8 cellular contexts compared by ENCODE assay signal in the genomic region with DNA sequence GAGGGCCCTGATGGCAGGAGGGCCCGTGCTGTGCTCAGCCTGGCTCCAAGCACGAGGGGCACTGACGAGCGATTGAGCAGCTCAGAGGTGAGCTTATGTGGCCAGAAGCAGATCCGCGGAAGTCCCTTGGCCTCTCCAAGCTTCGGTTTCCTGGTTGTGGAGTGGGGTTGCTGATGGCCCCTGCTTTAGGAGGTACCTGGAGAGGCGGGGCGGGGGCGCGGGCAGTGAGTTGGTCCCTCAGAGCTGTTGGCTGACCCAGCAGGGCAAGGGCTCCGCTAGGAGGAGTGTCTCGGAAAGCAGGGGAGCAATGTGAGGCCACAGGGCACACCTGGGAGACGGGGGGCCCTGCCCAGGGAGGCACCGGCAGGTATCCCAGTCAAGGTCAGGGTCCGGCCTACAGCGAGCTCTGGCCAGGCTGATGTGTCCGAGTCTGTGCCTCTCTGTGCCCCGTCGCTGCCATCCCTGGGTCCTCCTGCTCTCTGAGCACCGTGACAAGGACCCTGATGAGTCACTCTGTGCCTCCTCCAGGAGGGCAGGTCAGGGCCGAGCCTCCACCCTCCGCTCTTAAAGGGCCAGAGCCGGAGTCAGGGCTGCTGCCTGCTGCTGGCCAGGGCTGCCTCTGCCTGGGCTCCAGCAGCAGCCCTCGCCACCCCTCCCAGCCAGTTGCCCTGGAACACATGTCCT. TPM values are rescaled to one million over a fixed set of nuclear protein-coding genes. Genes with fewer than 3 reads are reported as not detected.
A peak's percentile ranks its signal among the peaks of the same experiment; 100 is the strongest.
DNase-seq lines count a peak whose midpoint lies in the region; ATAC-seq and TF ChIP-seq lines count a peak whose summit lies in the region.

No MANE protein-coding gene starts in this region.

- no peak overlapping the region for H3K27ac ChIP-seq in neuronal stem cell (replicated peaks; ENCODE audit: low read length)

- no peaks in the 10 kb centered on the region for H3K9me3 ChIP-seq in neuronal stem cell (replicated peaks in 1 of 2; ENCODE audit: control insufficient read depth in 2 of 2, insufficient read depth in 1 of 2, low read depth in 1 of 2, low read length in 2 of 2)

- H3K27ac Mint-ChIP-seq in activated CD4-positive, alpha-beta T cell treated with anti-CD3 and anti-CD28 coated beads, Interleukin-2, amount 10 ng/mL, durations not matched to agents 24 days and 14 days: no peak overlapping the region

- H2AFZ ChIP-seq in neuronal stem cell (ENCODE audit: low read length): no peak overlapping the region

- no peak overlapping the region for H4K91ac ChIP-seq in neuronal stem cell (ENCODE audit: low read depth, low read length, poor library complexity)

- peak overlapping the region; percentile 97 for H2AK5ac ChIP-seq in neuronal stem cell (ENCODE audit: low read depth, low read length)

- peak overlapping the region; percentile 58 for H2BK120ac ChIP-seq in neuronal stem cell (ENCODE audit: low read depth, low read length)

- no peak overlapping the region for H3K4ac ChIP-seq in neuronal stem cell (ENCODE audit: low read length)

- peak overlapping the region; percentile 77 for H2BK5ac ChIP-seq in neuronal stem cell (ENCODE audit: low read length)

- H3K14ac ChIP-seq in neuronal stem cell (ENCODE audit: low read length): peak overlapping the region; percentile 94

- H2BK15ac ChIP-seq in neuronal stem cell (ENCODE audit: low read length): peak overlapping the region; percentile 87

- peak; percentile 79 for TF ChIP-seq POLR2A in erythroblast (IDR thresholded peaks at IDR 0.05; ENCODE audit: low read length)

- no peaks in the 10 kb centered on the region for H3K27me3 ChIP-seq in neuronal stem cell (ENCODE audit: control insufficient read depth in 3 of 3, insufficient read depth in 3 of 3, low read depth in 1 of 3, low read length in 3 of 3)

- no peak for ATAC-seq in GM18858 (IDR thresholded peaks at IDR 0.05; ENCODE audit: unreplicated experiment)

- peak overlapping the region; percentile 44 for H3K4me2 ChIP-seq in neuronal stem cell (ENCODE audit: insufficient read depth, low read length, poor library complexity, severe bottlenecking)

- peak overlapping the region; percentile 67 for H3K9ac ChIP-seq in neuronal stem cell (ENCODE audit: low read depth, low read length, poor library complexity)

- no peaks in the 10 kb centered on the region for H3K36me3 Mint-ChIP-seq in activated CD4-positive, alpha-beta T cell treated with anti-CD3 and anti-CD28 coated beads, Interleukin-2, amount 10 ng/mL, durations not matched to agents 24 days and 14 days (ENCODE audit: low read depth)

- no peak overlapping the region for H4K8ac ChIP-seq in neuronal stem cell (ENCODE audit: low read depth, low read length)

- H3K4me3 ChIP-seq in neuronal stem cell (ENCODE audit: low read length in 2 of 2): no peak overlapping the region

- no peaks in the 10 kb centered on the region for H3K36me3 ChIP-seq in neuronal stem cell (replicated peaks in 1 of 2; ENCODE audit: control insufficient read depth in 2 of 2, insufficient read depth in 2 of 2, low read length in 2 of 2)

- DNase-seq in GM04504 (ENCODE audit: low read depth) (peak; percentile 51), NOMO-1 treated with dmso at 0.1 percent for 144 hours (lab: John Stamatoyannopoulos, UW; ENCODE audit: unreplicated experiment) (peak; percentile 39), erythroblast (lab: John Stamatoyannopoulos, UW) (peak; percentile 80 to 89), neuronal stem cell (ENCODE audit: low spot score) (no peak), COR-L47 (lab: John Stamatoyannopoulos, UW) (no peak), T-helper 9 cell (no peak)
- DNase-seq in activated CD4-positive, alpha-beta T cell treated with anti-CD3 and anti-CD28 coated beads, Interleukin-2, amount 10 ng/mL, durations not matched to agents 24 days and 14 days: no peak

- intact Hi-C loops in activated CD4-positive, alpha-beta T cell treated with anti-CD3 and anti-CD28 coated beads, Interleukin-2, amount 10 ng/mL, durations not matched to agents 24 days and 14 days (cut with micrococcal nuclease): no loop called here

- no peaks in the 10 kb centered on the region for H3K9me3 Mint-ChIP-seq in activated CD4-positive, alpha-beta T cell treated with anti-CD3 and anti-CD28 coated beads, Interleukin-2, amount 10 ng/mL, durations not matched to agents 24 days and 14 days

- H3K18ac ChIP-seq in neuronal stem cell (ENCODE audit: low read length): peak overlapping the region; percentile 93

- WGBS in neuronal stem cell (ENCODE audit: extremely low coverage in 2 of 2, insufficient read length in 2 of 2, insufficient replicate concordance in 1 of 2), 2 donors: no CpG with 5 or more reads among the region's 25 CpGs

- peaks cover 41% of the 10 kb centered on the region in 2 donors for H3K4me1 ChIP-seq in neuronal stem cell (ENCODE audit: control insufficient read depth in 2 of 2, insufficient read depth in 1 of 2, low read depth in 1 of 2, low read length in 2 of 2)

- H3K4me1 Mint-ChIP-seq in activated CD4-positive, alpha-beta T cell treated with anti-CD3 and anti-CD28 coated beads, Interleukin-2, amount 10 ng/mL, durations not matched to agents 24 days and 14 days: peaks cover 2% of the 10 kb centered on the region

- peak overlapping the region; percentile 94 for H3K23ac ChIP-seq in neuronal stem cell (ENCODE audit: low read depth, low read length, poor library complexity)

- no peak overlapping the region for H3K4me3 Mint-ChIP-seq in activated CD4-positive, alpha-beta T cell treated with anti-CD3 and anti-CD28 coated beads, Interleukin-2, amount 10 ng/mL, durations not matched to agents 24 days and 14 days

- H2BK12ac ChIP-seq in neuronal stem cell (ENCODE audit: low read length): peak overlapping the region; percentile 91

- no peaks in the 10 kb centered on the region for H3K27me3 Mint-ChIP-seq in activated CD4-positive, alpha-beta T cell treated with anti-CD3 and anti-CD28 coated beads, Interleukin-2, amount 10 ng/mL, durations not matched to agents 24 days and 14 days

- H3K79me1 ChIP-seq in neuronal stem cell (ENCODE audit: low read depth, low read length): peaks cover 21% of the 10 kb centered on the region

RNA-seq across cellular contexts. Expression of a gene that starts 14.8 kb away (rescaled TPM):
- polyA plus RNA-seq in neuronal stem cell (2013, experiment 1 of 2): 36.7 TPM
- polyA plus RNA-seq in neuronal stem cell (2013, experiment 2 of 2): 36.1 TPM
- total RNA-seq in activated CD4-positive, alpha-beta T cell treated with anti-CD3 and anti-CD28 coated beads, Interleukin-2, amount 10 ng/mL, durations not matched to agents 24 days and 14 days: 5.3 and 5.4 TPM in 2 replicates

Comparison
In these comparisons a context has a peak if more than half of its experiments do, and no peak if none do; other contexts are left out.
1. DNase-seq: peak in GM04504 (single experiment), NOMO-1 treated with dmso at 0.1 percent for 144 hours (single experiment) and erythroblast (2 of 2); none in neuronal stem cell (single experiment), COR-L47 (single experiment), activated CD4-positive, alpha-beta T cell treated with anti-CD3 and anti-CD28 coated beads, Interleukin-2, amount 10 ng/mL, durations not matched to agents 24 days and 14 days (single experiment) and T-helper 9 cell (single experiment).